In the genomic region with DNA sequence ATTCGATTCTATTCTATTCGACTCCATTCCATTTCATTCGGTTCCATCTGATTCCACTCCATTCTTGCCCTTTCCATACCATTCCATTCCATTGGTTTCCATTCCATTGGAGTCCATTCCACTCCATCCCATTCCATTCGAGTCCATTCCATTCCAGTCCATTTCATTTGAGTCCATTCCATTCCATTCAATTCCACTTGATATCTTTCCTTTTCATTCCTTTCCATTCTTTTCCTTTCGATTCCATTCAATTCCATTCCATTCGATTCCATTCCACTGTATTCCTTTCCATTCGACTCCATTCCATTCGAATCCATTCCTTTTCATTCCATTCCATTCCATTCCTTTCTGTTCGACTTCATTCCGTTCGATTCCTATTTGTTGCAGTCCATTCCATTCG, we compare ENCODE assay signal across 3 cellular contexts.
DNase-seq lines count a peak whose midpoint lies in the region; ATAC-seq, FAIRE-seq and TF ChIP-seq lines count a peak whose summit lies in the region.
"Not testable (repeated sequence)": the region's sequence is repeated elsewhere in the genome, so short reads cannot be mapped to it uniquely, and the experiment has no call there.

No MANE protein-coding gene starts in this region.

- not testable (repeated sequence) for H3K4ac ChIP-seq in IMR-90 (ENCODE audit: low read depth, low read length)

- BruUV-seq in IMR-90 (replicated peaks; lab: Mats Ljungman, UMichigan); HepG2 (replicated peaks; lab: Mats Ljungman, UMichigan): not testable (repeated sequence)

- not testable (repeated sequence) for H3K27me3 ChIP-seq in IMR-90 (ENCODE audit: control insufficient read depth, insufficient read depth, low read length); endodermal cell (ENCODE audit: control insufficient read depth, insufficient read depth, low read length, poor library complexity, severe bottlenecking); HepG2 (ENCODE audit: control insufficient read depth in 1 of 2, insufficient read depth in 2 of 2, low read length in 2 of 2)

- not testable (repeated sequence) for FAIRE-seq in HepG2 (lab: Jason Lieb, UNC)

- peaks cover 33% of the 10 kb centered on the region for H3K9me3 ChIP-seq in IMR-90 (ENCODE audit: control insufficient read depth, insufficient read depth, low read length)
- not testable (repeated sequence) for H3K9me3 ChIP-seq in endodermal cell (ENCODE audit: control insufficient read depth, low read length); HepG2 (ENCODE audit: low read length)

- not testable (repeated sequence) for H3K9me3 Mint-ChIP-seq in endodermal cell

- not testable (repeated sequence) for H2AK9ac ChIP-seq in IMR-90 (replicated peaks; ENCODE audit: low read depth, low read length, poor library complexity)

- in situ Hi-C loops in IMR-90 (cut with MboI; ENCODE audit: low sequenced_read_pairs); HepG2 (cut with HindIII; ENCODE audit: extremely low pct_ligation_motif_present, low pct_unique_long_range_greater_than_20kb): not testable (repeated sequence)

- H4K8ac ChIP-seq in IMR-90 (ENCODE audit: low read depth in 2 of 2, low read length in 2 of 2) = not testable (repeated sequence)

- H3K36me3 Mint-ChIP-seq in endodermal cell (ENCODE audit: low read depth) = peaks cover 66% of the 10 kb centered on the region

- intact Hi-C loops in IMR-90 (cut with micrococcal nuclease); HepG2 (cut with micrococcal nuclease; ENCODE audit: unreplicated experiment): not testable (repeated sequence)

- H3K4me3 Mint-ChIP-seq in endodermal cell = not testable (repeated sequence)

- H3K4me3 ChIP-seq in IMR-90 (ENCODE audit: insufficient read depth, low read depth, low read length); HepG2 (replicated peaks in 1 of 3; ENCODE audit: insufficient read depth in 1 of 3, low read depth in 2 of 3, low read length in 3 of 3): not testable (repeated sequence)
- H3K4me3 ChIP-seq in endodermal cell (ENCODE audit: low read length) = peak overlapping the region; percentile 43

- H3K79me1 ChIP-seq in IMR-90 (ENCODE audit: low read depth in 1 of 2, low read length in 2 of 2) = not testable (repeated sequence)

- dilution Hi-C loops in IMR-90 (cut with HindIII; ENCODE audit: low sequenced_read_pairs, unreplicated experiment) = not testable (repeated sequence)

- CTCF ChIA-PET in IMR-90 (lab: Yijun Ruan, JAX); HepG2 (lab: Yijun Ruan, JAX; ENCODE audit: low intra/inter-chr PET ratio, low total read pairs): not testable (repeated sequence)

- not testable (repeated sequence) for H3K4me2 ChIP-seq in IMR-90 (ENCODE audit: low read depth, low read length); HepG2 (ENCODE audit: low read depth, low read length)

- H3K4me1 ChIP-seq in IMR-90 (ENCODE audit: control insufficient read depth, insufficient read depth, low read length); endodermal cell (ENCODE audit: control insufficient read depth, insufficient read depth, low read length); HepG2 (ENCODE audit: insufficient read depth, low read length): not testable (repeated sequence)

- POLR2A ChIA-PET in IMR-90 (lab: Charles Lee; ENCODE audit: unreplicated experiment); HepG2 (lab: Yijun Ruan, JAX): not testable (repeated sequence)

- DNase-seq in IMR-90; endodermal cell; HepG2 (ENCODE audit: low spot score): not testable (repeated sequence)

- not testable (repeated sequence) for H3K36me3 ChIP-seq in IMR-90 (ENCODE audit: control insufficient read depth, insufficient read depth, low read length); endodermal cell (ENCODE audit: control insufficient read depth, insufficient read depth, low read length); HepG2 (replicated peaks in 1 of 2; ENCODE audit: control insufficient read depth in 1 of 2, insufficient read depth in 2 of 2, low read length in 2 of 2)

- not testable (repeated sequence) for TF ChIP-seq CTCF in IMR-90 (conservative IDR thresholded peaks at IDR 0.05; ENCODE audit: low read depth, low read length); endodermal cell (conservative IDR thresholded peaks at IDR 0.05); HepG2 (CRISPR knock-in tag; IDR thresholded peaks at IDR 0.05)

- not testable (repeated sequence) for H2AFZ ChIP-seq in IMR-90 (replicated peaks; ENCODE audit: low read length, poor library complexity); HepG2 (ENCODE audit: low read length)

- H2BK20ac ChIP-seq in IMR-90 (ENCODE audit: low read depth, low read length) = not testable (repeated sequence)

- TF ChIP-seq POLR2A in IMR-90 (IDR thresholded peaks at IDR 0.05; ENCODE audit: low read depth, low read length); HepG2 (IDR thresholded peaks at IDR 0.05; ENCODE audit: insufficient read depth in 1 of 2, low read depth in 2 of 2, low read length in 2 of 2): not testable (repeated sequence)

- not testable (repeated sequence) for H3K4me1 Mint-ChIP-seq in endodermal cell

- H4K91ac ChIP-seq in IMR-90 (ENCODE audit: insufficient read depth, low read depth, low read length) = not testable (repeated sequence)

- H3K79me2 ChIP-seq in HepG2 (ENCODE audit: insufficient read depth, low read length) = not testable (repeated sequence)

- not testable (repeated sequence) for H2AK5ac ChIP-seq in IMR-90 (ENCODE audit: low read depth, low read length)

- H3K18ac ChIP-seq in IMR-90 (ENCODE audit: low read depth, low read length) = not testable (repeated sequence)

- not testable (repeated sequence) for H2BK120ac ChIP-seq in IMR-90 (ENCODE audit: low read depth, low read length)

- H3K23ac ChIP-seq in IMR-90 (ENCODE audit: low read depth, low read length) = not testable (repeated sequence)

- H3K14ac ChIP-seq in IMR-90 (replicated peaks; ENCODE audit: low read depth, low read length) = not testable (repeated sequence)

- WGBS in IMR-90 (ENCODE audit: extremely low coverage in 2 of 2, insufficient read length in 1 of 2), 2 experiments = 47 to 92% methylated on average over 5 to 12 of the region's 12 CpGs
- 77 to 79% methylated on average over 12 of the region's 12 CpGs for WGBS in endodermal cell (ENCODE audit: insufficient coverage in 1 of 2, insufficient read length in 1 of 2), 2 experiments
- WGBS in HepG2 (ENCODE audit: low lambda C conversion rate) = 12% methylated on average over 12 of the region's 12 CpGs

- not testable (repeated sequence) for H4K5ac ChIP-seq in IMR-90 (ENCODE audit: low read depth, low read length)

- H3K9me1 ChIP-seq in IMR-90 (ENCODE audit: insufficient read depth, low read length) = not testable (repeated sequence)

- peak overlapping the region; percentile 2 for H2BK5ac ChIP-seq in IMR-90 (ENCODE audit: low read depth, low read length, poor library complexity, severe bottlenecking)

- not testable (repeated sequence) for TF ChIP-seq EP300 in HepG2 (IDR thresholded peaks at IDR 0.05; ENCODE audit: low read depth in 2 of 2, low read length in 2 of 2); HepG2 (CRISPR knock-in tag; IDR thresholded peaks at IDR 0.05; ENCODE audit: borderline replicate concordance)

- not testable (repeated sequence) for H3K27ac ChIP-seq in IMR-90 (ENCODE audit: insufficient read depth, low read length); endodermal cell (ENCODE audit: low read depth, low read length); HepG2 (ENCODE audit: extremely low read length, insufficient read depth, low read length)

- H3K9ac ChIP-seq in IMR-90 (ENCODE audit: low read depth, low read length); endodermal cell (ENCODE audit: extremely low read depth, low read length, poor library complexity, severe bottlenecking); HepG2 (ENCODE audit: insufficient read depth, low read depth, low read length): not testable (repeated sequence)

- not testable (repeated sequence) for ATAC-seq in IMR-90 (ENCODE audit: low read depth); HepG2

- not testable (repeated sequence) for H3K27ac Mint-ChIP-seq in endodermal cell

- H3K27me3 Mint-ChIP-seq in endodermal cell (ENCODE audit: insufficient read depth) = not testable (repeated sequence)

- H3K56ac ChIP-seq in IMR-90 (ENCODE audit: extremely low read depth, insufficient read depth, low read length) = not testable (repeated sequence)

- H2BK15ac ChIP-seq in IMR-90 (ENCODE audit: low read depth, low read length) = not testable (repeated sequence)

- not testable (repeated sequence) for TF ChIP-seq RAD21 in IMR-90 (IDR thresholded peaks at IDR 0.05; ENCODE audit: low read length); HepG2 (CRISPR knock-in tag; IDR thresholded peaks at IDR 0.05)

- not testable (repeated sequence) for H4K20me1 ChIP-seq in IMR-90 (ENCODE audit: insufficient read depth, low read length); HepG2 (ENCODE audit: insufficient read depth, low read length)

TF ChIP-seq in HepG2, 621 proteins besides CTCF, POLR2A, EP300 and RAD21 (continues in another document):
- 0 out of 2 replicates have a peak, but pooled peaks have one; percentile 22 for TF ChIP-seq ATF7 (IDR thresholded peaks at IDR 0.05)
- TF ChIP-seq ATF7 (CRISPR knock-in tag; IDR thresholded peaks at IDR 0.05) = not testable (repeated sequence)
- TF ChIP-seq IKZF1 (IDR thresholded peaks at IDR 0.05) = peak; percentile 83; the same call in 1 of the 2 replicates
- TF ChIP-seq NBN (conservative IDR thresholded peaks at IDR 0.05) = 0 out of 2 replicates have a peak, but pooled peaks have one; percentile 15
